Comparison of ENCODE assay signal across 24 cellular contexts in genomic region chr20:41398408-41398807, GRCh38. TPM values are rescaled to one million over a fixed set of nuclear protein-coding genes. Genes with fewer than 3 reads are reported as not detected.
A peak's percentile ranks its signal among the peaks of the same experiment; 100 is the strongest.
DNase-seq lines count a peak whose midpoint lies in the region; ATAC-seq and TF ChIP-seq lines count a peak whose summit lies in the region.
"Had no signal": no experiment of that assay in that cellular context is flagged by ENCODE, and none has a peak within 500 bp of the region (broad histone marks: within the 10 kb centered on the region; RNA-seq: fewer than 3 reads in every experiment).

No MANE protein-coding gene starts in this region.

- TF ChIP-seq EP300 in gastroesophageal sphincter (IDR thresholded peaks at IDR 0.05): no peak

- TF ChIP-seq CTCF in brain (conservative IDR thresholded peaks at IDR 0.05): no peak
- no peak for TF ChIP-seq CTCF in gastroesophageal sphincter (IDR thresholded peaks at IDR 0.05)
- TF ChIP-seq CTCF in lower lobe of right lung (IDR thresholded peaks at IDR 0.05): no peak
- TF ChIP-seq CTCF in vagina (IDR thresholded peaks at IDR 0.05): no peak

- H3K4me1 Mint-ChIP-seq in brain: peaks cover 28% of the 10 kb centered on the region
- H3K4me1 Mint-ChIP-seq: activated CD4-positive, alpha-beta T cell treated with anti-CD3 and anti-CD28 coated beads for 36 hours had no signal

- H3K27ac ChIP-seq in gastroesophageal sphincter: peak overlapping the region in 3 of 4 donors; percentile 37 to 50 (median 48)
- no peak overlapping the region for H3K27ac ChIP-seq in lower lobe of right lung
- peak overlapping the region; percentile 22 for H3K27ac ChIP-seq in vagina
- H3K27ac ChIP-seq: BLaER1 treated with 17β-estradiol and CSF1 and Interleukin-3, amounts not matched to agents 10 nM and 100 nM; foreskin keratinocyte; neutrophil; thoracic aorta had no signal

- WGBS in gastroesophageal sphincter (ENCODE audit: low coverage in 1 of 2), 2 donors: 45 to 53% methylated on average over 2 of the region's 2 CpGs

- H3K4me3 ChIP-seq in gastroesophageal sphincter: no peak overlapping the region
- H3K4me3 ChIP-seq in lower lobe of right lung: no peak overlapping the region
- H3K4me3 ChIP-seq in vagina: no peak overlapping the region
- H3K4me3 ChIP-seq: BLaER1 treated with 17β-estradiol and CSF1 and Interleukin-3, amounts not matched to agents 10 nM and 100 nM; GM23338; thoracic aorta had no signal

- DNase-seq in lower lobe of right lung (peak; percentile 5), vagina (ENCODE audit: extremely low spot score in 2 of 2) (no peak), GF-D8 (lab: John Stamatoyannopoulos, UW) (no peak), Ammon's horn (ENCODE audit: low spot score) (no peak)
- DNase-seq: activated CD4-positive, alpha-beta T cell treated with anti-CD3 and anti-CD28 coated beads for 36 hours; activated CD8-positive, alpha-beta memory T cell treated with anti-CD3 and anti-CD28 coated beads, Interleukin-2, amount 10 ng/mL, durations not matched to agents 7 days and 5 days; amygdala; effector memory CD4-positive, alpha-beta T cell; foreskin keratinocyte; NCI-H1092 treated with DMSO at 0.1 percent for 48 hours; NCI-H2107; NCI-H524 treated with DMSO at 0.1 percent for 48 hours; SW 1271 had no signal

- H3K27ac Mint-ChIP-seq in brain: peak overlapping the region in 3 of 5 experiments; percentile 34 to 63 (median 61)
- H3K27ac Mint-ChIP-seq: activated CD4-positive, alpha-beta T cell treated with anti-CD3 and anti-CD28 coated beads for 36 hours; activated CD8-positive, alpha-beta memory T cell treated with anti-CD3 and anti-CD28 coated beads, Interleukin-2, amount 10 ng/mL, durations not matched to agents 7 days and 5 days; GM23338 had no signal

- intact Hi-C loops in lower lobe of right lung (cut with DNase I): no loop called here
- intact Hi-C loops in vagina (cut with DNase I): no loop called here

- H3K36me3 ChIP-seq in gastroesophageal sphincter: peaks cover 0 to 11% of the 10 kb centered on the region in 2 donors
- peaks cover 13% of the 10 kb centered on the region for H3K36me3 ChIP-seq in lower lobe of right lung
- H3K36me3 ChIP-seq in vagina: peaks cover 0 to 5% of the 10 kb centered on the region in 2 donors
- H3K36me3 ChIP-seq: neutrophil, thoracic aorta had no signal

- H3K4me1 ChIP-seq in gastroesophageal sphincter (peaks cover 0 to 54% (median 15%) of the 10 kb centered on the region in 3 donors), lower lobe of right lung (no peaks in the 10 kb centered on the region), vagina (peaks cover 51% of the 10 kb centered on the region)
- H3K4me1 ChIP-seq: foreskin keratinocyte had no signal

- H3K4me3 Mint-ChIP-seq in brain: no peak overlapping the region
- H3K4me3 Mint-ChIP-seq: activated CD4-positive, alpha-beta T cell treated with anti-CD3 and anti-CD28 coated beads for 36 hours; activated CD8-positive, alpha-beta memory T cell treated with anti-CD3 and anti-CD28 coated beads, Interleukin-2, amount 10 ng/mL, durations not matched to agents 7 days and 5 days; central memory CD8-positive, alpha-beta T cell; GM23338 had no signal

- H3K9me3 ChIP-seq in gastroesophageal sphincter (no peaks in the 10 kb centered on the region), lower lobe of right lung (no peaks in the 10 kb centered on the region), vagina (no peaks in the 10 kb centered on the region)
- H3K9me3 ChIP-seq: BLaER1 treated with 17β-estradiol and CSF1 and Interleukin-3, amounts not matched to agents 10 nM and 100 nM; neutrophil; thoracic aorta had no signal

- TF ChIP-seq POLR2A in gastroesophageal sphincter (IDR thresholded peaks at IDR 0.05) (no peak), vagina (IDR thresholded peaks at IDR 0.05) (no peak)

- peaks cover 0 to 4% (median 0%) of the 10 kb centered on the region in 5 experiments for H3K9me3 Mint-ChIP-seq in brain
- H3K9me3 Mint-ChIP-seq: central memory CD8-positive, alpha-beta T cell; GM23338 had no signal

- H3K36me3 Mint-ChIP-seq in brain: peaks cover 9% of the 10 kb centered on the region
- H3K36me3 Mint-ChIP-seq: activated CD8-positive, alpha-beta memory T cell treated with anti-CD3 and anti-CD28 coated beads, Interleukin-2, amount 10 ng/mL, durations not matched to agents 7 days and 5 days had no signal

- ATAC-seq in gastroesophageal sphincter: peak; percentile 65
- peak in 1 of 2 donors; percentile 29 for ATAC-seq in lower lobe of right lung
- ATAC-seq in HG03565 (IDR thresholded peaks at IDR 0.05; ENCODE audit: unreplicated experiment): no peak
- ATAC-seq: activated CD4-positive, alpha-beta T cell treated with anti-CD3 and anti-CD28 coated beads for 36 hours; activated CD8-positive, alpha-beta memory T cell treated with anti-CD3 and anti-CD28 coated beads, Interleukin-2, amount 10 ng/mL, durations not matched to agents 7 days and 5 days; foreskin keratinocyte; GM23338 had no signal

- H3K27me3 ChIP-seq in gastroesophageal sphincter: no peaks in the 10 kb centered on the region
- H3K27me3 ChIP-seq in lower lobe of right lung (ENCODE audit: low read depth): no peaks in the 10 kb centered on the region
- no peaks in the 10 kb centered on the region for H3K27me3 ChIP-seq in vagina
- H3K27me3 ChIP-seq: BLaER1 treated with 17β-estradiol and CSF1 and Interleukin-3, amounts not matched to agents 10 nM and 100 nM; foreskin keratinocyte had no signal

- H3K27me3 Mint-ChIP-seq in brain: peaks cover 3% of the 10 kb centered on the region
- H3K27me3 Mint-ChIP-seq: activated CD4-positive, alpha-beta T cell treated with anti-CD3 and anti-CD28 coated beads for 36 hours; activated CD8-positive, alpha-beta memory T cell treated with anti-CD3 and anti-CD28 coated beads, Interleukin-2, amount 10 ng/mL, durations not matched to agents 7 days and 5 days; central memory CD8-positive, alpha-beta T cell had no signal

RNA-seq across cellular contexts. Expression of gene EMILIN3, which starts 31.8 kb away (rescaled TPM):
- 18.6 TPM for polyA plus RNA-seq in brain (ENCODE audit: insufficient read depth, low read depth, low replicate concordance)
- total RNA-seq in gastroesophageal sphincter (1 to 10 TPM; 1.1 to 3.6 (median 2.9) TPM), lower lobe of right lung (0.15 TPM), vagina (5.6 TPM)
- total RNA-seq: activated CD8-positive, alpha-beta memory T cell treated with anti-CD3 and anti-CD28 coated beads, Interleukin-2, amount 10 ng/mL, durations not matched to agents 7 days and 5 days; HT-29; LHCN-M2; renal cortical epithelial cell had no signal

RNA-seq across cellular contexts. Expression of gene LPIN3, which starts 57.8 kb away (rescaled TPM):
- polyA plus RNA-seq in brain (ENCODE audit: insufficient read depth, low read depth, low replicate concordance): 0.25 TPM
- total RNA-seq in gastroesophageal sphincter (10 to 100 TPM in 2 of 4 donors, 1 to 10 TPM in 2; 5.5 to 16.6 (median 9.1) TPM), lower lobe of right lung (16.3 TPM), vagina (82.3 TPM)
